ENCODE assay signal across 15 cellular contexts in genomic region chr19:40630571-40631160, GRCh38.
"Had no signal": no experiment of that assay in that cellular context is flagged by ENCODE, and none has a peak within 500 bp of the region (broad histone marks: within the 10 kb centered on the region; RNA-seq: fewer than 3 reads in every experiment).

No MANE protein-coding gene starts in this region.

- H3K4me3 ChIP-seq: colonic mucosa, lung, psoas muscle, sigmoid colon had no signal

- DNase-seq: activated CD4-positive, alpha-beta T cell treated with anti-CD3 and anti-CD28 coated beads, Interleukin-2, amount 50 U/mL, for 4 hours; activated CD4-positive, CD25-positive, alpha-beta regulatory T cell treated with anti-CD3 and anti-CD28 coated beads, Interleukin-2, amount 50 U/mL, for 72 hours; activated naive CD4-positive, alpha-beta T cell treated with anti-CD3 and anti-CD28 coated beads, Interleukin-2, amount 10 ng/mL, durations not matched to agents 7 days and 5 days; central memory CD4-positive, alpha-beta T cell; colonic mucosa; foreskin fibroblast; glutamatergic neuron; immature natural killer cell; psoas muscle; sigmoid colon; stimulated activated CD4-positive, alpha-beta T cell treated with anti-CD3 and anti-CD28 coated beads, Interleukin-12 subunit alpha, Interleukin-12 subunit beta, amount 100 ng/mL, for 4 hours; stimulated activated CD4-positive, alpha-beta T cell treated with anti-CD3 and anti-CD28 coated beads, Interleukin-2, amount 100 ng/mL, for 24 hours had no signal

- H3K9me3 ChIP-seq: colonic mucosa, psoas muscle, sigmoid colon had no signal

- H3K27ac ChIP-seq: colonic mucosa, psoas muscle, sigmoid colon had no signal

- H3K4me3 Mint-ChIP-seq: activated naive CD4-positive, alpha-beta T cell treated with anti-CD3 and anti-CD28 coated beads, Interleukin-2, amount 10 ng/mL, durations not matched to agents 7 days and 5 days; immature natural killer cell; neural crest cell had no signal

- H3K4me1 ChIP-seq: colonic mucosa, psoas muscle had no signal

- H3K9me3 Mint-ChIP-seq: activated naive CD4-positive, alpha-beta T cell treated with anti-CD3 and anti-CD28 coated beads, Interleukin-2, amount 10 ng/mL, durations not matched to agents 7 days and 5 days; activated T-helper 2 cell treated with anti-CD3 and anti-CD28 coated beads, Interferon-gamma antibody, Interleukin-2, Interleukin-4, amounts not matched to agents 10 μg/mL and 5 μg/mL and 100 μg/mL, durations not matched to agents 14 hours and 24 hours and 36 hours; immature natural killer cell; neural crest cell had no signal

- H3K27me3 ChIP-seq: colonic mucosa, sigmoid colon had no signal

- H3K27ac Mint-ChIP-seq: activated naive CD4-positive, alpha-beta T cell treated with anti-CD3 and anti-CD28 coated beads, Interleukin-2, amount 10 ng/mL, durations not matched to agents 7 days and 5 days; activated T-helper 2 cell treated with anti-CD3 and anti-CD28 coated beads, Interferon-gamma antibody, Interleukin-2, Interleukin-4, amounts not matched to agents 10 μg/mL and 5 μg/mL and 100 μg/mL, durations not matched to agents 14 hours and 24 hours and 36 hours had no signal
